24 cellular contexts compared by ENCODE assay signal in genomic region chr16:81371106-81371505, GRCh38. TPM values are rescaled to one million over a fixed set of nuclear protein-coding genes. Genes with fewer than 3 reads are reported as not detected.
DNase-seq lines count a peak whose midpoint lies in the region; ATAC-seq, FAIRE-seq and TF ChIP-seq lines count a peak whose summit lies in the region.
"Had no signal": no experiment of that assay in that cellular context is flagged by ENCODE, and none has a peak within 500 bp of the region (broad histone marks: within the 10 kb centered on the region; RNA-seq: fewer than 3 reads in every experiment).

No MANE protein-coding gene starts in this region.

- intact Hi-C loops in CD14-positive monocyte (cut with micrococcal nuclease): loop anchor here in 1 of 2 donors (5.0 kb wide), 1 partner anchor 511 kb away; no protein-coding TSS in a partner anchor

- H3K9ac ChIP-seq in KMS-11 (no peak overlapping the region), keratinocyte (ENCODE audit: control insufficient read depth, extremely low read depth, insufficient read depth, low read length) (no peak overlapping the region)
- H3K9ac ChIP-seq: BLaER1 had no signal

- no peaks in the 10 kb centered on the region for H3K9me3 Mint-ChIP-seq in CD14-positive monocyte
- H3K9me3 Mint-ChIP-seq: CD4-positive, alpha-beta T cell had no signal

- no peak for ATAC-seq in HG03039 (IDR thresholded peaks at IDR 0.05; ENCODE audit: unreplicated experiment)
- ATAC-seq: HCT116, SK-N-SH treated with all-trans-retinoic acid at 6 μM for 48 hours had no signal

- H4K20me1 ChIP-seq in KMS-11 (ENCODE audit: insufficient read depth): no peaks in the 10 kb centered on the region
- H4K20me1 ChIP-seq in keratinocyte (ENCODE audit: control insufficient read depth, extremely low read depth, insufficient read depth, low read length): no peaks in the 10 kb centered on the region

- no peak for TF ChIP-seq CTCF in AG10803 (conservative IDR thresholded peaks at IDR 0.05; ENCODE audit: low read length)
- TF ChIP-seq CTCF in KMS-11 (conservative IDR thresholded peaks at IDR 0.05; ENCODE audit: low read depth, low read length): no peak
- no peak for TF ChIP-seq CTCF in keratinocyte (optimal IDR thresholded peaks at IDR 0.05 in 1 of 3, IDR thresholded peaks at IDR 0.05 in 1 of 3, conservative IDR thresholded peaks at IDR 0.05 in 1 of 3; ENCODE audit: extremely low read depth in 1 of 3, insufficient read depth in 2 of 3, low read length in 3 of 3)
- TF ChIP-seq CTCF in CD14-positive monocyte (IDR thresholded peaks at IDR 0.05): no peak

- no peak overlapping the region for H3K27ac ChIP-seq in KMS-11
- no peak overlapping the region for H3K27ac ChIP-seq in keratinocyte (ENCODE audit: control insufficient read depth, insufficient read depth, low read length)
- H3K27ac ChIP-seq: BLaER1, SJCRH30 had no signal

- H3K36me3 Mint-ChIP-seq in CD14-positive monocyte: peaks cover 51 to 52% of the 10 kb centered on the region in 2 donors

- H2AFZ ChIP-seq in KMS-11 (ENCODE audit: low read depth) (no peak overlapping the region), keratinocyte (ENCODE audit: control insufficient read depth, low read length) (no peak overlapping the region)

- H3K79me2 ChIP-seq in KMS-11 (ENCODE audit: insufficient read depth, low read depth) (no peaks in the 10 kb centered on the region), keratinocyte (ENCODE audit: control insufficient read depth, insufficient read depth, low read length) (no peaks in the 10 kb centered on the region)

- no peak overlapping the region for H3K4me3 ChIP-seq in AG10803 (ENCODE audit: low read length)
- no peak overlapping the region for H3K4me3 ChIP-seq in KMS-11 (IDR thresholded peaks at IDR 0.05; ENCODE audit: insufficient read depth, low read depth, low read length)
- H3K4me3 ChIP-seq in keratinocyte (ENCODE audit: control insufficient read depth in 2 of 3, extremely low read depth in 1 of 3, insufficient read depth in 2 of 3, low read depth in 1 of 3, low read length in 3 of 3): no peak overlapping the region
- H3K4me3 ChIP-seq: BLaER1, SJCRH30 had no signal

- H3K4me3 Mint-ChIP-seq in CD14-positive monocyte: no peak overlapping the region
- H3K4me3 Mint-ChIP-seq: CD4-positive, alpha-beta T cell had no signal

- H3K27me3 Mint-ChIP-seq in CD14-positive monocyte (ENCODE audit: low read depth in 3 of 3): no peaks in the 10 kb centered on the region
- H3K27me3 Mint-ChIP-seq: CD4-positive, alpha-beta T cell had no signal

- DNase-seq in AG10803 (ENCODE audit: low read depth) (peak; percentile 20), fibroblast of gingiva (ENCODE audit: low read depth) (peak; percentile 38), keratinocyte (ENCODE audit: low read depth, low spot score) (no peak), NCI-H510A treated with DMSO at 0.1 percent for 48 hours (lab: John Stamatoyannopoulos, UW) (no peak), CD14-positive monocyte (ENCODE audit: low spot score) (no peak)
- DNase-seq: CD4-positive, alpha-beta T cell; COR-L47; DMS53; IMR-90; KG1; NCI-H1092 treated with DMSO at 0.1 percent for 48 hours; NCI-H1436; NCI-H187; NCI-H2081 treated with DMSO at 0.1 percent for 48 hours; NCI-H524 treated with DMSO at 0.1 percent for 48 hours; NCI-H774; SJCRH30 had no signal

- no peak overlapping the region for H3K27ac Mint-ChIP-seq in CD14-positive monocyte
- H3K27ac Mint-ChIP-seq: CD4-positive, alpha-beta T cell had no signal

- no peaks in the 10 kb centered on the region for H3K9me1 ChIP-seq in keratinocyte (ENCODE audit: control insufficient read depth, extremely low read depth, insufficient read depth, low read length)

- peaks cover 3% of the 10 kb centered on the region for H3K4me1 Mint-ChIP-seq in CD14-positive monocyte

- dilution Hi-C loops in keratinocyte (cut with MboI; ENCODE audit: extremely low pct_ligation_motif_present, low sequenced_read_pairs): no loop called here

- H3K9me3 ChIP-seq in keratinocyte (ENCODE audit: control insufficient read depth, low read depth, low read length): no peaks in the 10 kb centered on the region
- H3K9me3 ChIP-seq: BLaER1, SJCRH30 had no signal

- H3K27me3 ChIP-seq in KMS-11 (ENCODE audit: insufficient read depth, low read depth) (no peaks in the 10 kb centered on the region), keratinocyte (ENCODE audit: control insufficient read depth, extremely low read depth, insufficient read depth, low read length) (no peaks in the 10 kb centered on the region)
- H3K27me3 ChIP-seq: BLaER1, SJCRH30 had no signal

- peak; percentile 13 for FAIRE-seq in keratinocyte (lab: Jason Lieb, UNC)
- FAIRE-seq: G401.6, GM12891 had no signal

- H3K4me2 ChIP-seq in KMS-11 (peak overlapping the region; percentile 67; the same call in 1 of the 2 replicates), keratinocyte (ENCODE audit: control insufficient read depth, extremely low read depth, insufficient read depth, low read depth, low read length) (no peak overlapping the region)
- H3K4me2 ChIP-seq: BLaER1 had no signal

- peaks cover 50% of the 10 kb centered on the region for H3K4me1 ChIP-seq in KMS-11 (ENCODE audit: low read depth, poor library complexity, severe bottlenecking)
- peaks cover 4% of the 10 kb centered on the region for H3K4me1 ChIP-seq in keratinocyte (ENCODE audit: control insufficient read depth, extremely low read depth, insufficient read depth, low read length)
- H3K4me1 ChIP-seq: SJCRH30 had no signal

- H3K36me3 ChIP-seq in KMS-11 (ENCODE audit: insufficient read depth) (no peaks in the 10 kb centered on the region), keratinocyte (ENCODE audit: control insufficient read depth in 2 of 2, extremely low read depth in 1 of 2, insufficient read depth in 2 of 2, low read length in 2 of 2) (peaks cover 5 to 13% of the 10 kb centered on the region in 2 experiments)
- H3K36me3 ChIP-seq: SJCRH30 had no signal

RNA-seq across cellular contexts. Expression of gene GAN, which starts 56.3 kb away (rescaled TPM):
- polyA plus RNA-seq in keratinocyte (5.3 to 6.5 TPM (median 5.8 TPM) in 3 replicates), CD14-positive monocyte (1 to 10 TPM in 1 of 2 donors, under 1 TPM in 1; 0.89 to 1.0 TPM)
- 14.7 TPM for polyA plus RNA-seq in keratinocyte (2011; ENCODE audit: low read depth)
- polyA plus RNA-seq in keratinocyte (2011; cell fraction: cytosol; rRNA removed): 3.8 and 4.4 TPM in 2 replicates
- 11.0 and 12.7 TPM in 2 replicates for polyA plus RNA-seq in keratinocyte (2011; cell fraction: nucleus; rRNA removed)
- 3.2 and 11.1 TPM in 2 replicates for polyA plus RNA-seq in keratinocyte (2012; ENCODE audit: low replicate concordance)
- 11.7 to 25.4 TPM (median 18.6 TPM) in 3 replicates for polyA minus RNA-seq in keratinocyte
- 14.0 TPM for polyA minus RNA-seq in keratinocyte (2011; cell fraction: cytosol; rRNA and poly(A)+ RNA removed)
- 23.0 and 42.6 TPM in 2 replicates for polyA minus RNA-seq in keratinocyte (2011; cell fraction: nucleus; rRNA and poly(A)+ RNA removed)

Comparison
In these comparisons a context has a peak if more than half of its experiments do, and no peak if none do; other contexts are left out.
1. DNase-seq: peak in AG10803 (single experiment) and fibroblast of gingiva (single experiment); none in keratinocyte (single experiment), NCI-H510A treated with DMSO at 0.1 percent for 48 hours (single experiment) and CD14-positive monocyte (single experiment).